ENCODE assay signal across 8 cellular contexts in the genomic region with DNA sequence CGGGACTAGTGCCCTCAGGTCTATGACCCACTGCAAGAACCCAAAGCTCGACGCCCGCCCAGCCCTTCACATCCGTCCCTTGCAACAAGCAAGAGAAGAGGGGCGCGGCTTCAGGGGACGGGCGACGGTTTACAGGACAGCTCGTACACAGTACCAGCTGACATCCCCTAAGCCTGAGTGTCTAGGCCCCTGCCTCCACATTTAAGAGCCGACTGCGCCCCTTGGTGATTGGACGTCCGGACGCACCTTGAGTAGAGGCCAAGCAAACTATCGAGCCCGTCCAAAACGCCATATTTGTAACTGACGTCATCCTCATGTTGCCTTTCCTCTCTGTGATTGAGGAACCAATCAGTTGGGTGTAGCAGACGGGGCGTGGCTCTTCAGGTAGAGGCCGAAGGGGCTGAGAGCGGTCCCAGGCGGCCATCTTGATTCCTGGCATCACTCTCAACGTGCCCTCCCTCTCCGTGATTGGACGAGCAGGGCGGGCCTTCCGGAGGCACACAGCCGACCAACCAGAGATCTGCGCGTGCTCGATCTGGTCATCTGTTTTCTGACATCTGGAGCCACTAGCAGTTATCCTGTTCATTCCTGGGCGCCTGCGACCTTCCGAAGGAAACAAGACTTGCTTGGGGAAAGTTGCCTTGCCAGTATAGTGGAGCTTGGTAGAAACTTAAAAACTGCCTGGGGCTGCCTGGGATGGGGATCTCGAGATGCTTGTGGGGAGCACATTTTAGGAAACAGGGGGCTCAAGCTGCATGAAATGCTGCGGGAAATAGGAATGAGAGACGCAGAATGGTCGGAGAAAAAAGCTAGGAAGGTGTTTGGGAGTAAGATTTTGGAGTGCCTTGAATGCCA.
DNase-seq lines count a peak whose midpoint lies in the region; ATAC-seq and TF ChIP-seq lines count a peak whose summit lies in the region.

No MANE protein-coding gene starts in this region.

- no peak for TF ChIP-seq CTCF in AG09319 (IDR thresholded peaks at IDR 0.05; ENCODE audit: low read depth, low read length)

- no peaks in the 10 kb centered on the region for H3K9me3 Mint-ChIP-seq in central memory CD8-positive, alpha-beta T cell

- ATAC-seq in GM19025 (IDR thresholded peaks at IDR 0.05; ENCODE audit: low read depth, unreplicated experiment) (peak; percentile 91), HG03280 (IDR thresholded peaks at IDR 0.05; ENCODE audit: unreplicated experiment) (peak; percentile 94)
- ATAC-seq in central memory CD8-positive, alpha-beta T cell (replicated peaks; ENCODE audit: extremely low read depth, poor library complexity, severe bottlenecking), result peak; percentile 93

- H3K27ac Mint-ChIP-seq in central memory CD8-positive, alpha-beta T cell (ENCODE audit: low read depth), result peak overlapping the region; percentile 96

- peak overlapping the region; percentile 88 for H3K4me3 Mint-ChIP-seq in central memory CD8-positive, alpha-beta T cell

- peaks cover 35% of the 10 kb centered on the region for H3K4me1 Mint-ChIP-seq in central memory CD8-positive, alpha-beta T cell

- H3K36me3 Mint-ChIP-seq in central memory CD8-positive, alpha-beta T cell (ENCODE audit: insufficient read depth), result peaks cover 29% of the 10 kb centered on the region

- DNase-seq in AG09319 (ENCODE audit: extremely low read depth, low read depth) (peak; percentile 94), NCI-H345 (lab: John Stamatoyannopoulos, UW) (peak; percentile 97), inferior parietal cortex (ENCODE audit: extremely low spot score) (peak; percentile 98), smooth muscle cell of the brain vasculature (ENCODE audit: low read depth, low spot score) (peak; percentile 95)
- peak; percentile 83 to 93 (median 88) for DNase-seq in activated CD4-positive, CD25-positive, alpha-beta regulatory T cell (lab: John Stamatoyannopoulos, UW)
- DNase-seq in central memory CD8-positive, alpha-beta T cell (ENCODE audit: low spot score in 2 of 2), result peak; percentile 85 to 91

- H3K27me3 Mint-ChIP-seq in central memory CD8-positive, alpha-beta T cell, result no peaks in the 10 kb centered on the region

Comparison
In these comparisons a context has a peak if more than half of its experiments do, and no peak if none do; other contexts are left out.
1. Peak in every context shown above with its lines: DNase-seq and ATAC-seq.